15 cellular contexts compared by ENCODE assay signal in the genomic region with DNA sequence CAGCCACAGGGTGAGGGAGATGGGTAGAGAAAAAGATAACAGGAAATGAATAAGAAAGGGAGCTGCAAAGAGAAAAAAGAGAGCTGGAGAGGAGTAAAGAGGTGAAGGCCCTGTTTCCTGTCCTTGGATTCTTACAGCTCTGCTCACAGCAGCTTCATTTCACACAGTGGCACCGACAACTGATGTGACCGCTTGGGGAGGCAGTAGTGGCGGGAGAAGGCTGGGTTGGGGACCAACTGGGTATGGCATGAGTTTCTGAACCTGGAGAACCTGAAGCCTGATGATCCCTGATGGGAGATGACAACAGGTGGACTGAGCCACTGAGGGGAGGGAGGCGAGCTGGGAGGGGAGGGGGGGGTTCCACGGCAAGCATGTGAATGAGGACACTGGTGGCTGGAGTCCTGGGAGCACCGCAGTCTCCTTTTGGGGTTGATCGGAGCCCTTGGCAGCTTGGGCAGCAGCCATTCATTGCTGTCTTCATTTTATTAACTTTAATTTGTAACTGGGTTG.
"Had no signal": no experiment of that assay in that cellular context is flagged by ENCODE, and none has a peak within 500 bp of the region (broad histone marks: within the 10 kb centered on the region; RNA-seq: fewer than 3 reads in every experiment).

No MANE protein-coding gene starts in this region.

- H3K27me3 ChIP-seq: gastroesophageal sphincter, right atrium auricular region, SJCRH30, tibial artery had no signal

- FAIRE-seq: keratinocyte, small intestine had no signal

- H3K36me3 ChIP-seq: gastroesophageal sphincter, left ventricle myocardium inferior, right atrium auricular region, SJCRH30, tibial artery had no signal

- H3K4me3 Mint-ChIP-seq: activated CD4-positive, alpha-beta T cell treated with anti-CD3 and anti-CD28 coated beads, Interleukin-2, amount 10 ng/mL, durations not matched to agents 24 days and 14 days; memory B cell had no signal

- ATAC-seq: gastroesophageal sphincter had no signal

- H3K27ac Mint-ChIP-seq: activated CD4-positive, alpha-beta T cell treated with anti-CD3 and anti-CD28 coated beads, Interleukin-2, amount 10 ng/mL, durations not matched to agents 24 days and 14 days; memory B cell had no signal

- H3K9me3 Mint-ChIP-seq: activated CD4-positive, alpha-beta T cell treated with anti-CD3 and anti-CD28 coated beads, Interleukin-2, amount 10 ng/mL, durations not matched to agents 24 days and 14 days; memory B cell had no signal

- H3K9me3 ChIP-seq: gastroesophageal sphincter, left ventricle myocardium inferior, right atrium auricular region, SJCRH30, tibial artery had no signal

- DNase-seq: activated CD4-positive, alpha-beta T cell treated with anti-CD3 and anti-CD28 coated beads, Interleukin-2, amount 10 ng/mL, durations not matched to agents 24 days and 14 days; activated naive CD4-positive, alpha-beta T cell treated with anti-CD3 and anti-CD28 coated beads, Interleukin-2, amount 50 U/mL, for 16 hours; activated T-cell treated with anti-CD3 and anti-CD28 coated beads for 4 hours; anterior cingulate cortex; effector CD8-positive, alpha-beta T cell; left ventricle myocardium inferior; SJCRH30; small intestine; tibial artery had no signal

- H3K27ac ChIP-seq: coronary artery, epithelial cell of prostate, gastroesophageal sphincter, left ventricle myocardium inferior, right atrium auricular region, SJCRH30, tibial artery had no signal

- H3K36me3 Mint-ChIP-seq: memory B cell had no signal

- H3K4me3 ChIP-seq: coronary artery, gastroesophageal sphincter, left ventricle myocardium inferior, right atrium auricular region, SJCRH30, tibial artery had no signal
